In the genomic region with DNA sequence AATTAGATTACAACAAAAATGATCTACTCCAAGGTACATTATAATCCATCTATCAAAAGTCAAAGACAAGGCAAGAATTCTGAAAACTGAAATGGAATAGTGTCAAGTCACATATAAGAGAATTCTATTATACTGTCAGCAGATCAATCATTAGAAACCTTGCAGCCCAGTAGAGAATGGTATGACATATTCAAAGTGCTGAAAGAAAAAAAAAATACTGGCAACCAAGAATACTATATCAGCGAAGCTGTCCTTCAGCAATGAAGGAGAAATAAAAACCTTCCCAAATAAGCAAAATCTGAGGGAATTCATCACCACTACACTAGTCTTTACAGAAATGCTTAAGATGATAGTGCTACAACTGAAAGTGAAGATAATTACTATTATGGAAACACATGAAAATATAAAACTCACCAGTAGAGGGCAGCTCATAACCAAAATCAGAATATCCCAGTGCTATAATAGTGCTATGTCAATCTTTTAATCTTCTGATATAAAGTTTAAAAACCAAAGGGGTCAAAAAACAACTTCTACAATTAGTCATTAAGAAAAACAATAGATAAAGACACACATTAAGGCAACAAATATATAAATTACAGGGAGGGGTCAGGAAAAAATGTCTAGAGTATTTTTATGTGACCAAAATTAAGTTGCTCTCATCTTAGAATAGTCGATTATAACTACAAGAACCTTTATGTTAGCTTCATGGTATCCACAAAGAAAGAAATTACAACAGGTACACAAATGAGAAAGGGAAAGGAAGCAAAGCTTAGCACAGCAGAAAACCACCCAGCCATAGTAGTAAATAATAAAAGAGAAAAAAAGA, we compare ENCODE assay signal across 9 cellular contexts.
A peak's percentile ranks its signal among the peaks of the same experiment; 100 is the strongest.
DNase-seq lines count a peak whose midpoint lies in the region; ATAC-seq, FAIRE-seq and TF ChIP-seq lines count a peak whose summit lies in the region.
"Had no signal": no experiment of that assay in that cellular context is flagged by ENCODE, and none has a peak within 500 bp of the region (broad histone marks: within the 10 kb centered on the region; RNA-seq: fewer than 3 reads in every experiment).

No MANE protein-coding gene starts in this region.

- ATAC-seq in GM21528 (IDR thresholded peaks at IDR 0.05; ENCODE audit: low FRiP score, unreplicated experiment) (peak; percentile 83), Right ventricle myocardium inferior (no peak)

- DNase-seq in Kasumi-1 (lab: John Stamatoyannopoulos, UW) (peak; percentile 25 to 50), fibroblast of mammary gland (ENCODE audit: low read depth) (peak; percentile 11), D341Med (ENCODE audit: low spot score) (no peak), cardiac septum (ENCODE audit: low spot score) (no peak), Right ventricle myocardium inferior (ENCODE audit: missing footprints) (no peak)
- no peak for DNase-seq in activated CD4-positive, alpha-beta T cell treated with anti-CD3 and anti-CD28 coated beads for 48 hours

- FAIRE-seq in G401.6 (lab: Jason Lieb, UNC) = peak; percentile 86

- TF ChIP-seq CTCF in fibroblast of mammary gland (conservative IDR thresholded peaks at IDR 0.05; ENCODE audit: control insufficient read depth, insufficient read depth, low read depth, low read length) = peak; percentile 51

- intact Hi-C loops in cardiac septum (cut with DNase I) = no loop called here
- intact Hi-C loops in Right ventricle myocardium inferior (cut with DNase I) = no loop called here

- H3K4me3 ChIP-seq in fibroblast of mammary gland (ENCODE audit: control insufficient read depth, low read depth, low read length) = no peak overlapping the region
- H3K4me3 ChIP-seq: thoracic aorta had no signal

Comparison
In these comparisons a context has a peak if more than half of its experiments do, and no peak if none do; other contexts are left out.
1. DNase-seq: peak in Kasumi-1 (2 of 2) and fibroblast of mammary gland (single experiment); none in D341Med (single experiment), cardiac septum (single experiment), activated CD4-positive, alpha-beta T cell treated with anti-CD3 and anti-CD28 coated beads for 48 hours (single experiment) and Right ventricle myocardium inferior (single experiment).